Comparison of ENCODE assay signal across 1 cellular context in the genomic region with DNA sequence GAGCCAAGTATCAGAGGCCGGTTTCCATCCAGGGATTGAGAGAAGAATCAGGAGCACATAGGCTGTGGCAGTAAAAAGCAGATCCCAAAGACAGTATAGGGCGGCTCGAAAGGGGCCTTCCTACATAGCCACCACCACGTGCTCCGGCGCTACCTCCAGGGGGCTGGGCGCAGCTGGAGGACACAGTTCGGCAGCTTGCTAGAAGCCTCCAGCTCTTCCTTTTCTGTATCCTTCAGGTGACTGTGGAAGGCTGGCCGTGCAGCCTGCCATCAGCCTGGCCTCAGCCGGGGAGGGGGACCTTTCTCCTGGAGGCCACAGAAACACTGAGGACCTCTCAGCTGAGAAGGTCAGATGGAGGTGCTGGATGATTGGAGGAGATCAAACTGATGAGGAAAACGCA.
TF ChIP-seq lines count a peak whose summit lies in the region.

No MANE protein-coding gene starts in this region.

TF ChIP-seq in GM23338, 12 proteins besides CTCF, POLR2A, EP300 and RAD21 (continued from another document):
- TF ChIP-seq, protein P1, sequence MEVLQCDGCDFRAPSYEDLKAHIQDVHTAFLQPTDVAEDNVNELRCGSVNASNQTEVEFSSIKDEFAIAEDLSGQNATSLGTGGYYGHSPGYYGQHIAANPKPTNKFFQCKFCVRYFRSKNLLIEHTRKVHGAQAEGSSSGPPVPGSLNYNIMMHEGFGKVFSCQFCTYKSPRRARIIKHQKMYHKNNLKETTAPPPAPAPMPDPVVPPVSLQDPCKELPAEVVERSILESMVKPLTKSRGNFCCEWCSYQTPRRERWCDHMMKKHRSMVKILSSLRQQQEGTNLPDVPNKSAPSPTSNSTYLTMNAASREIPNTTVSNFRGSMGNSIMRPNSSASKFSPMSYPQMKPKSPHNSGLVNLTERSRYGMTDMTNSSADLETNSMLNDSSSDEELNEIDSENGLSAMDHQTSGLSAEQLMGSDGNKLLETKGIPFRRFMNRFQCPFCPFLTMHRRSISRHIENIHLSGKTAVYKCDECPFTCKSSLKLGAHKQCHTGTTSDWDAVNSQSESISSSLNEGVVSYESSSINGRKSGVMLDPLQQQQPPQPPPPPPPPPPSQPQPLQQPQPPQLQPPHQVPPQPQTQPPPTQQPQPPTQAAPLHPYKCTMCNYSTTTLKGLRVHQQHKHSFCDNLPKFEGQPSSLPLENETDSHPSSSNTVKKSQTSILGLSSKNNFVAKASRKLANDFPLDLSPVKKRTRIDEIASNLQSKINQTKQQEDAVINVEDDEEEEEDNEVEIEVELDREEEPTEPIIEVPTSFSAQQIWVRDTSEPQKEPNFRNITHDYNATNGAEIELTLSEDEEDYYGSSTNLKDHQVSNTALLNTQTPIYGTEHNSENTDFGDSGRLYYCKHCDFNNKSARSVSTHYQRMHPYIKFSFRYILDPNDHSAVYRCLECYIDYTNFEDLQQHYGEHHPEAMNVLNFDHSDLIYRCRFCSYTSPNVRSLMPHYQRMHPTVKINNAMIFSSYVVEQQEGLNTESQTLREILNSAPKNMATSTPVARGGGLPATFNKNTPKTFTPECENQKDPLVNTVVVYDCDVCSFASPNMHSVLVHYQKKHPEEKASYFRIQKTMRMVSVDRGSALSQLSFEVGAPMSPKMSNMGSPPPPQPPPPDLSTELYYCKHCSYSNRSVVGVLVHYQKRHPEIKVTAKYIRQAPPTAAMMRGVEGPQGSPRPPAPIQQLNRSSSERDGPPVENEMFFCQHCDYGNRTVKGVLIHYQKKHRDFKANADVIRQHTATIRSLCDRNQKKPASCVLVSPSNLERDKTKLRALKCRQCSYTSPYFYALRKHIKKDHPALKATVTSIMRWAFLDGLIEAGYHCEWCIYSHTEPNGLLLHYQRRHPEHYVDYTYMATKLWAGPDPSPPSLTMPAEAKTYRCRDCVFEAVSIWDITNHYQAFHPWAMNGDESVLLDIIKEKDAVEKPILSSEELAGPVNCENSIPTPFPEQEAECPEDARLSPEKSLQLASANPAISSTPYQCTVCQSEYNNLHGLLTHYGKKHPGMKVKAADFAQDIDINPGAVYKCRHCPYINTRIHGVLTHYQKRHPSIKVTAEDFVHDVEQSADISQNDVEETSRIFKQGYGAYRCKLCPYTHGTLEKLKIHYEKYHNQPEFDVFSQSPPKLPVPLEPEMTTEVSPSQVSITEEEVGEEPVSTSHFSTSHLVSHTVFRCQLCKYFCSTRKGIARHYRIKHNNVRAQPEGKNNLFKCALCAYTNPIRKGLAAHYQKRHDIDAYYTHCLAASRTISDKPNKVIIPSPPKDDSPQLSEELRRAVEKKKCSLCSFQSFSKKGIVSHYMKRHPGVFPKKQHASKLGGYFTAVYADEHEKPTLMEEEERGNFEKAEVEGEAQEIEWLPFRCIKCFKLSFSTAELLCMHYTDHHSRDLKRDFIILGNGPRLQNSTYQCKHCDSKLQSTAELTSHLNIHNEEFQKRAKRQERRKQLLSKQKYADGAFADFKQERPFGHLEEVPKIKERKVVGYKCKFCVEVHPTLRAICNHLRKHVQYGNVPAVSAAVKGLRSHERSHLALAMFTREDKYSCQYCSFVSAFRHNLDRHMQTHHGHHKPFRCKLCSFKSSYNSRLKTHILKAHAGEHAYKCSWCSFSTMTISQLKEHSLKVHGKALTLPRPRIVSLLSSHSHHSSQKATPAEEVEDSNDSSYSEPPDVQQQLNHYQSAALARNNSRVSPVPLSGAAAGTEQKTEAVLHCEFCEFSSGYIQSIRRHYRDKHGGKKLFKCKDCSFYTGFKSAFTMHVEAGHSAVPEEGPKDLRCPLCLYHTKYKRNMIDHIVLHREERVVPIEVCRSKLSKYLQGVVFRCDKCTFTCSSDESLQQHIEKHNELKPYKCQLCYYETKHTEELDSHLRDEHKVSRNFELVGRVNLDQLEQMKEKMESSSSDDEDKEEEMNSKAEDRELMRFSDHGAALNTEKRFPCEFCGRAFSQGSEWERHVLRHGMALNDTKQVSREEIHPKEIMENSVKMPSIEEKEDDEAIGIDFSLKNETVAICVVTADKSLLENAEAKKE (CRISPR knock-in tag; IDR thresholded peaks at IDR 0.05), result no peak
- TF ChIP-seq NANOG (IDR thresholded peaks at IDR 0.05; ENCODE audit: borderline replicate concordance) (no peak), ZNF331 (CRISPR knock-in tag; IDR thresholded peaks at IDR 0.05; ENCODE audit: low read depth) (no peak), POLR2AphosphoS5 (IDR thresholded peaks at IDR 0.05; ENCODE audit: low read depth) (no peak), ZNF114 (CRISPR knock-in tag; IDR thresholded peaks at IDR 0.05) (no peak), STAT1 (IDR thresholded peaks at IDR 0.05; ENCODE audit: unreplicated experiment) (no peak), CREB1 (CRISPR knock-in tag; IDR thresholded peaks at IDR 0.05; ENCODE audit: low read depth) (no peak), EZH2phosphoT487 (IDR thresholded peaks at IDR 0.05; ENCODE audit: unreplicated experiment) (no peak), JUNB (IDR thresholded peaks at IDR 0.05; ENCODE audit: unreplicated experiment) (no peak)
- TF ChIP-seq, protein P2, sequence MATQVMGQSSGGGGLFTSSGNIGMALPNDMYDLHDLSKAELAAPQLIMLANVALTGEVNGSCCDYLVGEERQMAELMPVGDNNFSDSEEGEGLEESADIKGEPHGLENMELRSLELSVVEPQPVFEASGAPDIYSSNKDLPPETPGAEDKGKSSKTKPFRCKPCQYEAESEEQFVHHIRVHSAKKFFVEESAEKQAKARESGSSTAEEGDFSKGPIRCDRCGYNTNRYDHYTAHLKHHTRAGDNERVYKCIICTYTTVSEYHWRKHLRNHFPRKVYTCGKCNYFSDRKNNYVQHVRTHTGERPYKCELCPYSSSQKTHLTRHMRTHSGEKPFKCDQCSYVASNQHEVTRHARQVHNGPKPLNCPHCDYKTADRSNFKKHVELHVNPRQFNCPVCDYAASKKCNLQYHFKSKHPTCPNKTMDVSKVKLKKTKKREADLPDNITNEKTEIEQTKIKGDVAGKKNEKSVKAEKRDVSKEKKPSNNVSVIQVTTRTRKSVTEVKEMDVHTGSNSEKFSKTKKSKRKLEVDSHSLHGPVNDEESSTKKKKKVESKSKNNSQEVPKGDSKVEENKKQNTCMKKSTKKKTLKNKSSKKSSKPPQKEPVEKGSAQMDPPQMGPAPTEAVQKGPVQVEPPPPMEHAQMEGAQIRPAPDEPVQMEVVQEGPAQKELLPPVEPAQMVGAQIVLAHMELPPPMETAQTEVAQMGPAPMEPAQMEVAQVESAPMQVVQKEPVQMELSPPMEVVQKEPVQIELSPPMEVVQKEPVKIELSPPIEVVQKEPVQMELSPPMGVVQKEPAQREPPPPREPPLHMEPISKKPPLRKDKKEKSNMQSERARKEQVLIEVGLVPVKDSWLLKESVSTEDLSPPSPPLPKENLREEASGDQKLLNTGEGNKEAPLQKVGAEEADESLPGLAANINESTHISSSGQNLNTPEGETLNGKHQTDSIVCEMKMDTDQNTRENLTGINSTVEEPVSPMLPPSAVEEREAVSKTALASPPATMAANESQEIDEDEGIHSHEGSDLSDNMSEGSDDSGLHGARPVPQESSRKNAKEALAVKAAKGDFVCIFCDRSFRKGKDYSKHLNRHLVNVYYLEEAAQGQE (IDR thresholded peaks at IDR 0.05; ENCODE audit: unreplicated experiment), result no peak
